Comparison of ENCODE assay signal across 8 cellular contexts in genomic region chr9:131289301-131290038, GRCh38. TPM values are rescaled to one million over a fixed set of nuclear protein-coding genes. Genes with fewer than 3 reads are reported as not detected.
DNase-seq lines count a peak whose midpoint lies in the region; ATAC-seq and TF ChIP-seq lines count a peak whose summit lies in the region.

Gene PLPP7, plus strand, starts transcription at chr9:131289723. Its CDS starts 275 bp downstream, at chr9:131289998.

- H3K36me3 ChIP-seq in SK-N-SH (replicated peaks in 1 of 2; ENCODE audit: control insufficient read depth in 1 of 2, insufficient read depth in 2 of 2, low read length in 1 of 2): peaks cover 0 to 7% of the 10 kb centered on the region in 2 experiments
- H3K36me3 ChIP-seq in gastroesophageal sphincter: peaks cover 0 to 7% of the 10 kb centered on the region in 2 donors
- no peaks in the 10 kb centered on the region for H3K36me3 ChIP-seq in PC-9 (ENCODE audit: low read depth)

- H3K4me1 ChIP-seq in SK-N-SH (ENCODE audit: control insufficient read depth in 1 of 2, insufficient read depth in 2 of 2, low read depth in 1 of 2, low read length in 1 of 2) (peaks cover 7 to 29% of the 10 kb centered on the region in 2 experiments; a peak in 2 of 4 replicates), gastroesophageal sphincter (peaks cover 0 to 41% (median 6%) of the 10 kb centered on the region in 3 donors), PC-9 (replicated peaks; ENCODE audit: insufficient read depth) (no peaks in the 10 kb centered on the region)

- H2AFZ ChIP-seq in SK-N-SH (ENCODE audit: low read depth): peak within 1 kb of the TSS; percentile 88; the same call in 1 of the 2 replicates
- no peak within 1 kb of the TSS for H2AFZ ChIP-seq in PC-9

- H3K79me2 ChIP-seq in SK-N-SH (ENCODE audit: insufficient read depth) (peaks cover 21% of the 10 kb centered on the region), PC-9 (ENCODE audit: low read depth) (no peaks in the 10 kb centered on the region)

- TF ChIP-seq EP300 in SK-N-SH (IDR thresholded peaks at IDR 0.05; ENCODE audit: borderline replicate concordance in 1 of 2, low read depth in 1 of 2, low read length in 1 of 2): 0 out of 4 replicates have a peak, but pooled peaks of 1 of the 2 experiments have one; percentile 5
- TF ChIP-seq EP300 in gastroesophageal sphincter (IDR thresholded peaks at IDR 0.05): no peak

- peak within 1 kb of the TSS; percentile 77 for H3K9ac ChIP-seq in SK-N-SH

- ATAC-seq in gastroesophageal sphincter: peak; percentile 95
- no peak for ATAC-seq in HG03108 (IDR thresholded peaks at IDR 0.05; ENCODE audit: unreplicated experiment)

- no TSS peak for BruUV-seq in PC-9 (replicated peaks; lab: Mats Ljungman, UMichigan)

- intact Hi-C loops in PC-9 (cut with micrococcal nuclease; ENCODE audit: unreplicated experiment): no loop called here

- H3K27ac ChIP-seq in SK-N-SH (ENCODE audit: low read depth in 2 of 2, low read length in 1 of 2): peak within 1 kb of the TSS; percentile 50 to 83
- peak within 1 kb of the TSS; percentile 7 to 82 (median 72) for H3K27ac ChIP-seq in gastroesophageal sphincter
- no peak within 1 kb of the TSS for H3K27ac ChIP-seq in PC-9

- H4K20me1 ChIP-seq in SK-N-SH (ENCODE audit: insufficient read depth) (no peaks in the 10 kb centered on the region), PC-9 (ENCODE audit: insufficient read depth) (no peaks in the 10 kb centered on the region)

- TF ChIP-seq RAD21 in SK-N-SH (IDR thresholded peaks at IDR 0.05; ENCODE audit: low read length): no peak

- POLR2A ChIA-PET in SK-N-SH (lab: Yijun Ruan, JAX) (interaction anchor here (0.8 to 1.9 kb wide), 4 partner anchors 9 to 16 kb away, joined by 3 to 6 read pairs (median 3); no protein-coding TSS in a partner anchor), PC-9 (lab: Charles Lee; ENCODE audit: unreplicated experiment) (no interaction called here)

- no peak for TF ChIP-seq POLR2A in gastroesophageal sphincter (IDR thresholded peaks at IDR 0.05)

- H3K9me3 ChIP-seq in SK-N-SH: no peaks in the 10 kb centered on the region
- no peaks in the 10 kb centered on the region for H3K9me3 ChIP-seq in gastroesophageal sphincter
- H3K9me3 ChIP-seq in PC-9 (ENCODE audit: insufficient read depth, low read depth): no peaks in the 10 kb centered on the region

- CTCF ChIA-PET in SK-N-SH (lab: Yijun Ruan, JAX): interaction anchor here (0.7 to 4.6 kb wide), 9 partner anchors 15 to 112 kb away, joined by 3 to 25 read pairs (median 4); no protein-coding TSS in a partner anchor
- CTCF ChIA-PET in PC-9 (lab: Charles Lee): no interaction called here

- peak within 1 kb of the TSS; percentile 95 for H3K4me2 ChIP-seq in SK-N-SH
- no peak within 1 kb of the TSS for H3K4me2 ChIP-seq in PC-9

- DNase-seq in GOT3 (lab: John Stamatoyannopoulos, UW) (peak; percentile 54), SK-N-SH (peak; percentile 95), occipital lobe (lab: John Stamatoyannopoulos, UW) (peak; percentile 91), PC-9 (no peak), dedifferentiated amniotic fluid mesenchymal stem cell (ENCODE audit: extremely low spot score) (no peak), NK-92 (lab: John Stamatoyannopoulos, UW; ENCODE audit: unreplicated experiment) (no peak)

- H3K4me3 ChIP-seq in SK-N-SH (ENCODE audit: low read depth in 2 of 2, low read length in 1 of 2) (peak within 1 kb of the TSS; percentile 57 to 66), gastroesophageal sphincter (peak within 1 kb of the TSS; percentile 43 to 61), PC-9 (no peak within 1 kb of the TSS)

- H3K9me2 ChIP-seq in SK-N-SH (no peaks in the 10 kb centered on the region), PC-9 (ENCODE audit: insufficient read depth) (no peaks in the 10 kb centered on the region)

- no peaks in the 10 kb centered on the region for H3F3A ChIP-seq in SK-N-SH (replicated peaks; ENCODE audit: insufficient read depth)
- H3F3A ChIP-seq in PC-9 (ENCODE audit: insufficient read depth, low read depth): no peaks in the 10 kb centered on the region

- no peak for TF ChIP-seq CTCF in SK-N-SH (IDR thresholded peaks at IDR 0.05)
- TF ChIP-seq CTCF in gastroesophageal sphincter (IDR thresholded peaks at IDR 0.05): no peak
- TF ChIP-seq CTCF in PC-9 (conservative IDR thresholded peaks at IDR 0.05): no peak

- 29% methylated on average over 9 of the region's 28 CpGs for WGBS in SK-N-SH (ENCODE audit: low lambda C conversion rate)
- WGBS in gastroesophageal sphincter (ENCODE audit: low coverage in 1 of 2), 2 donors: 0 to 60% methylated on average over 2 of the region's 28 CpGs

- no peaks in the 10 kb centered on the region for H3K27me3 ChIP-seq in SK-N-SH (ENCODE audit: insufficient read depth)
- no peaks in the 10 kb centered on the region for H3K27me3 ChIP-seq in gastroesophageal sphincter
- no peaks in the 10 kb centered on the region for H3K27me3 ChIP-seq in PC-9 (ENCODE audit: insufficient read depth, low read depth)

TF ChIP-seq in SK-N-SH, 30 proteins besides CTCF, POLR2A, EP300 and RAD21 (continues in another document):
- TF ChIP-seq FOSL2 (IDR thresholded peaks at IDR 0.05; ENCODE audit: borderline replicate concordance, low read depth): no peak
- peak; percentile 58 for TF ChIP-seq CHD2 (IDR thresholded peaks at IDR 0.05; ENCODE audit: low read length, partially characterized antibody)
- peak; percentile 48; the same call in 1 of the 2 replicates for TF ChIP-seq FOXM1 (IDR thresholded peaks at IDR 0.05; ENCODE audit: low read depth)
- TF ChIP-seq PBX3 (IDR thresholded peaks at IDR 0.05): no peak
- peak; percentile 44; the same call in 1 of the 2 replicates for TF ChIP-seq SIN3A (IDR thresholded peaks at IDR 0.05; ENCODE audit: borderline replicate concordance, low read depth, low read length)
- peak; percentile 56; the same call in 1 of the 2 replicates for TF ChIP-seq YY1 (IDR thresholded peaks at IDR 0.05; ENCODE audit: low read depth)
- TF ChIP-seq MXI1 (IDR thresholded peaks at IDR 0.05; ENCODE audit: low read depth, low read length): peak; percentile 91
- TF ChIP-seq GATA2 (CRISPR knock-in tag; IDR thresholded peaks at IDR 0.05): no peak
- no peak for TF ChIP-seq RFX5 (IDR thresholded peaks at IDR 0.05; ENCODE audit: low read length)
- TF ChIP-seq MEF2A (IDR thresholded peaks at IDR 0.05; ENCODE audit: borderline replicate concordance, low read depth): no peak
- 0 out of 2 replicates have a peak, but pooled peaks have one; percentile 27 for TF ChIP-seq RCOR1 (IDR thresholded peaks at IDR 0.05; ENCODE audit: low read length)
- TF ChIP-seq USF2 (IDR thresholded peaks at IDR 0.05; ENCODE audit: borderline replicate concordance, low read depth, low read length): no peak
- peak; percentile 50; the same call in 1 of the 2 replicates for TF ChIP-seq MAX (IDR thresholded peaks at IDR 0.05; ENCODE audit: low read depth)
- TF ChIP-seq REST (IDR thresholded peaks at IDR 0.05; ENCODE audit: low read depth, low read length): no peak
- TF ChIP-seq POLR2AphosphoS5 (IDR thresholded peaks at IDR 0.05; ENCODE audit: low read depth, low read length): peak; percentile 59; the same call in 1 of the 2 replicates
- no peak for TF ChIP-seq SMC3 (IDR thresholded peaks at IDR 0.05; ENCODE audit: low read depth, low read length)

RNA-seq across cellular contexts. Expression of gene PLPP7, which starts in this region (rescaled TPM):
- polyA plus RNA-seq in SK-N-SH (2012; rRNA removed): 8.6 and 8.8 TPM in 2 replicates
- 4.0 and 6.4 TPM in 2 replicates for polyA plus RNA-seq in SK-N-SH (2012; cell fraction: cytosol; rRNA removed)
- polyA plus RNA-seq in SK-N-SH (2012; cell fraction: nucleus; rRNA removed): 8.9 and 10.5 TPM in 2 replicates
- total RNA-seq in gastroesophageal sphincter (10 to 100 TPM in 3 of 4 donors, 1 to 10 TPM in 1; 9.7 to 21.1 (median 12.0) TPM), occipital lobe (5.5 TPM), PC-9 (2021) (not detected in 2 replicates)

Comparison
In these comparisons a context has a peak if more than half of its experiments do, and no peak if none do; other contexts are left out.
1. DNase-seq: peak in GOT3 (single experiment), SK-N-SH (single experiment) and occipital lobe (single experiment); none in PC-9 (0 of 2), dedifferentiated amniotic fluid mesenchymal stem cell (single experiment) and NK-92 (single experiment).